Comparison of ENCODE assay signal across 1 cellular context in genomic region chr17:2030779-2031163, GRCh38.
TF ChIP-seq lines count a peak whose summit lies in the region.

No MANE protein-coding gene starts in this region.

TF ChIP-seq in HEK293, 187 proteins besides CTCF, POLR2A, EP300 and RAD21 (continued from another document):
- no peak for TF ChIP-seq TCF7L2 (IDR thresholded peaks at IDR 0.05; ENCODE audit: borderline replicate concordance, low read depth, low read length)
- no peak for TF ChIP-seq ZNF473 (tag by site-specific recombination; IDR thresholded peaks at IDR 0.05)
- peak; percentile 33; the same call in 1 of the 2 replicates for TF ChIP-seq ZNF654 (tag by site-specific recombination; IDR thresholded peaks at IDR 0.05; ENCODE audit: low read depth)
- TF ChIP-seq SP2 (tag by site-specific recombination; IDR thresholded peaks at IDR 0.05) = peak; percentile 67
- TF ChIP-seq TRIM28 (IDR thresholded peaks at IDR 0.05; ENCODE audit: borderline replicate concordance, low read length) = 0 out of 2 replicates have a peak, but pooled peaks have one; percentile 9
- TF ChIP-seq EGR2 (tag by site-specific recombination; IDR thresholded peaks at IDR 0.05; ENCODE audit: low read depth) = peak; percentile 45; the same call in 1 of the 2 replicates
- no peak for TF ChIP-seq ZNF350 (tag by site-specific recombination; IDR thresholded peaks at IDR 0.05)
- peak; percentile 66; the same call in 1 of the 2 replicates for TF ChIP-seq ZFHX2 (tag by site-specific recombination; conservative IDR thresholded peaks at IDR 0.05)
- TF ChIP-seq ZNF2 (tag by site-specific recombination; IDR thresholded peaks at IDR 0.05) = no peak
- no peak for TF ChIP-seq PRDM2 (tag by site-specific recombination; IDR thresholded peaks at IDR 0.05; ENCODE audit: borderline replicate concordance)
